9 cellular contexts compared by ENCODE assay signal in genomic region chr13:28313579-28313978, GRCh38.
DNase-seq lines count a peak whose midpoint lies in the region; ATAC-seq lines count a peak whose summit lies in the region.
"Had no signal": no experiment of that assay in that cellular context is flagged by ENCODE, and none has a peak within 500 bp of the region (broad histone marks: within the 10 kb centered on the region; RNA-seq: fewer than 3 reads in every experiment).

No MANE protein-coding gene starts in this region.

- no peaks in the 10 kb centered on the region for H3K9me3 Mint-ChIP-seq in activated naive CD8-positive, alpha-beta T cell treated with anti-CD3 and anti-CD28 coated beads, Interleukin-2, amount 50 U/mL, for 24 hours
- H3K9me3 Mint-ChIP-seq in activated naive CD8-positive, alpha-beta T cell treated with anti-CD3 and anti-CD28 coated beads for 36 hours, result no peaks in the 10 kb centered on the region
- H3K9me3 Mint-ChIP-seq in stimulated activated naive B cell treated with anti-CD40 and anti-IgM and Interleukin-4, amounts not matched to agents 10 μg/mL and 1 μg/mL and 100 μg/mL, for 72 hours, result no peaks in the 10 kb centered on the region

- in situ Hi-C loops in G401 (cut with HindIII; ENCODE audit: low sequenced_read_pairs), result no loop called here

- H3K36me3 Mint-ChIP-seq in activated naive CD8-positive, alpha-beta T cell treated with anti-CD3 and anti-CD28 coated beads, Interleukin-2, amount 50 U/mL, for 24 hours (ENCODE audit: low read depth), result no peaks in the 10 kb centered on the region
- H3K36me3 Mint-ChIP-seq in activated naive CD8-positive, alpha-beta T cell treated with anti-CD3 and anti-CD28 coated beads for 36 hours, result no peaks in the 10 kb centered on the region
- H3K36me3 Mint-ChIP-seq in stimulated activated naive B cell treated with anti-CD40 and anti-IgM and Interleukin-4, amounts not matched to agents 10 μg/mL and 1 μg/mL and 100 μg/mL, for 72 hours, result peaks cover 4 to 19% of the 10 kb centered on the region in 2 donors

- H3K27ac Mint-ChIP-seq in activated naive CD8-positive, alpha-beta T cell treated with anti-CD3 and anti-CD28 coated beads, Interleukin-2, amount 50 U/mL, for 24 hours, result no peak overlapping the region
- no peak overlapping the region for H3K27ac Mint-ChIP-seq in activated naive CD8-positive, alpha-beta T cell treated with anti-CD3 and anti-CD28 coated beads for 36 hours
- no peak overlapping the region for H3K27ac Mint-ChIP-seq in stimulated activated naive B cell treated with anti-CD40 and anti-IgM and Interleukin-4, amounts not matched to agents 10 μg/mL and 1 μg/mL and 100 μg/mL, for 72 hours

- peak; percentile 5 for DNase-seq in activated naive CD8-positive, alpha-beta T cell treated with anti-CD3 and anti-CD28 coated beads, Interleukin-2, amount 50 U/mL, for 24 hours
- DNase-seq in activated naive CD8-positive, alpha-beta T cell treated with anti-CD3 and anti-CD28 coated beads for 36 hours, result no peak
- DNase-seq in M059J (ENCODE audit: low read depth) (peak; percentile 17), dermis blood vessel endothelial cell (peak; percentile 83), NCI-H2227 treated with DMSO at 0.1 percent for 48 hours (lab: John Stamatoyannopoulos, UW) (no peak), G401 (ENCODE audit: low spot score) (no peak)
- no peak for DNase-seq in stimulated activated naive B cell treated with anti-CD40 and anti-IgM and Interleukin-4, amounts not matched to agents 10 μg/mL and 1 μg/mL and 100 μg/mL, for 72 hours
- DNase-seq: activated naive CD4-positive, alpha-beta T cell treated with anti-CD3 and anti-CD28 coated beads, Interleukin-2, amount 50 U/mL, for 16 hours had no signal

- H3K4me1 Mint-ChIP-seq in activated naive CD8-positive, alpha-beta T cell treated with anti-CD3 and anti-CD28 coated beads, Interleukin-2, amount 50 U/mL, for 24 hours, result no peaks in the 10 kb centered on the region
- H3K4me1 Mint-ChIP-seq in activated naive CD8-positive, alpha-beta T cell treated with anti-CD3 and anti-CD28 coated beads for 36 hours, result no peaks in the 10 kb centered on the region
- peaks cover 5 to 10% of the 10 kb centered on the region in 2 donors for H3K4me1 Mint-ChIP-seq in stimulated activated naive B cell treated with anti-CD40 and anti-IgM and Interleukin-4, amounts not matched to agents 10 μg/mL and 1 μg/mL and 100 μg/mL, for 72 hours

- no peak overlapping the region for H3K4me3 Mint-ChIP-seq in activated naive CD8-positive, alpha-beta T cell treated with anti-CD3 and anti-CD28 coated beads, Interleukin-2, amount 50 U/mL, for 24 hours
- H3K4me3 Mint-ChIP-seq in activated naive CD8-positive, alpha-beta T cell treated with anti-CD3 and anti-CD28 coated beads for 36 hours, result no peak overlapping the region
- H3K4me3 Mint-ChIP-seq in stimulated activated naive B cell treated with anti-CD40 and anti-IgM and Interleukin-4, amounts not matched to agents 10 μg/mL and 1 μg/mL and 100 μg/mL, for 72 hours, result no peak overlapping the region

- no peak for ATAC-seq in activated naive CD8-positive, alpha-beta T cell treated with anti-CD3 and anti-CD28 coated beads, Interleukin-2, amount 50 U/mL, for 24 hours
- ATAC-seq in stimulated activated naive B cell treated with anti-CD40 and anti-IgM and Interleukin-4, amounts not matched to agents 10 μg/mL and 1 μg/mL and 100 μg/mL, for 72 hours (replicated peaks), result peak; percentile 51 to 59
- no peak for ATAC-seq in HG03135 (IDR thresholded peaks at IDR 0.05; ENCODE audit: unreplicated experiment)

- H3K27me3 Mint-ChIP-seq in activated naive CD8-positive, alpha-beta T cell treated with anti-CD3 and anti-CD28 coated beads, Interleukin-2, amount 50 U/mL, for 24 hours, result no peaks in the 10 kb centered on the region
- no peaks in the 10 kb centered on the region for H3K27me3 Mint-ChIP-seq in activated naive CD8-positive, alpha-beta T cell treated with anti-CD3 and anti-CD28 coated beads for 36 hours
- H3K27me3 Mint-ChIP-seq in stimulated activated naive B cell treated with anti-CD40 and anti-IgM and Interleukin-4, amounts not matched to agents 10 μg/mL and 1 μg/mL and 100 μg/mL, for 72 hours, result no peaks in the 10 kb centered on the region

Comparison
In these comparisons a context has a peak if more than half of its experiments do, and no peak if none do; other contexts are left out.
1. DNase-seq: peak in activated naive CD8-positive, alpha-beta T cell treated with anti-CD3 and anti-CD28 coated beads, Interleukin-2, amount 50 U/mL, for 24 hours (single experiment), M059J (single experiment) and dermis blood vessel endothelial cell (single experiment); none in activated naive CD8-positive, alpha-beta T cell treated with anti-CD3 and anti-CD28 coated beads for 36 hours (single experiment), stimulated activated naive B cell treated with anti-CD40 and anti-IgM and Interleukin-4, amounts not matched to agents 10 μg/mL and 1 μg/mL and 100 μg/mL, for 72 hours (single experiment), NCI-H2227 treated with DMSO at 0.1 percent for 48 hours (single experiment) and G401 (single experiment).
2. ATAC-seq: peak in stimulated activated naive B cell treated with anti-CD40 and anti-IgM and Interleukin-4, amounts not matched to agents 10 μg/mL and 1 μg/mL and 100 μg/mL, for 72 hours (2 of 2); none in activated naive CD8-positive, alpha-beta T cell treated with anti-CD3 and anti-CD28 coated beads, Interleukin-2, amount 50 U/mL, for 24 hours (single experiment) and HG03135 (single experiment).